8 cellular contexts compared by ENCODE assay signal in genomic region chr16:1983544-1984346, GRCh38. TPM values are rescaled to one million over a fixed set of nuclear protein-coding genes. Genes with fewer than 3 reads are reported as not detected.
DNase-seq lines count a peak whose midpoint lies in the region; ATAC-seq, FAIRE-seq and TF ChIP-seq lines count a peak whose summit lies in the region.

Gene GFER, plus strand, starts transcription at chr16:1984193. Its CDS starts 26 bp downstream, at chr16:1984219.

- H3K4me2 ChIP-seq in astrocyte (ENCODE audit: low read length): peak within 1 kb of the TSS; percentile 91

- H3K27me3 ChIP-seq in astrocyte (ENCODE audit: insufficient read depth, low read length): peaks cover 33% of the 10 kb centered on the region

- H3K4me3 ChIP-seq in astrocyte (ENCODE audit: insufficient read depth, low read depth, low read length): peak within 1 kb of the TSS; percentile 68

- H3K36me3 ChIP-seq in astrocyte (ENCODE audit: insufficient read depth, low read length): peaks cover 5% of the 10 kb centered on the region

- peak within 1 kb of the TSS; percentile 86 for H3K4me3 Mint-ChIP-seq in astrocyte (ENCODE audit: unreplicated experiment)

- peaks cover 23% of the 10 kb centered on the region for H3K27me3 Mint-ChIP-seq in astrocyte (ENCODE audit: low read depth, unreplicated experiment)

- H3K27ac ChIP-seq in astrocyte (ENCODE audit: low read depth, low read length): no peak within 1 kb of the TSS

- DNase-seq in NK-92 treated with Interleukin-12 subunit alpha and Interleukin-12 subunit beta, amount 100 ng/mL, for 24 hours (lab: John Stamatoyannopoulos, UW): peak; percentile 72
- no peak for DNase-seq in NK-92 (lab: John Stamatoyannopoulos, UW; ENCODE audit: unreplicated experiment)
- DNase-seq in NCI-H1092 (lab: John Stamatoyannopoulos, UW): peak; percentile 82
- peak; percentile 63 to 80 for DNase-seq in SW 1271 (lab: John Stamatoyannopoulos, UW)
- DNase-seq in astrocyte (ENCODE audit: low read depth): peak; percentile 79
- DNase-seq in left ventricle myocardium superior: peak; percentile 95
- DNase-seq in posterior cingulate gyrus: peak; percentile 74 to 98 (median 84)

- peak; percentile 82 for ATAC-seq in HG02642 (IDR thresholded peaks at IDR 0.05; ENCODE audit: poor library complexity, unreplicated experiment)
- peak; percentile 96 for ATAC-seq in left ventricle myocardium superior

- H3K9me3 ChIP-seq in astrocyte (ENCODE audit: insufficient read depth, low read depth, low read length): no peaks in the 10 kb centered on the region

- peaks cover 15% of the 10 kb centered on the region for H3K4me1 ChIP-seq in astrocyte (ENCODE audit: insufficient read depth, low read length)

- no peak for TF ChIP-seq CTCF in astrocyte (IDR thresholded peaks at IDR 0.05; ENCODE audit: insufficient read depth, low read depth, low read length)

- peak within 1 kb of the TSS; percentile 92 for H3K27ac Mint-ChIP-seq in astrocyte (ENCODE audit: unreplicated experiment)

- peaks cover 16% of the 10 kb centered on the region for H3K79me2 ChIP-seq in astrocyte (ENCODE audit: insufficient read depth, low read length)

- no peaks in the 10 kb centered on the region for H3K9me3 Mint-ChIP-seq in astrocyte (ENCODE audit: unreplicated experiment)

- H4K20me1 ChIP-seq in astrocyte (ENCODE audit: insufficient read depth, low read length): peaks cover 48% of the 10 kb centered on the region

- peaks cover 2% of the 10 kb centered on the region for H3K36me3 Mint-ChIP-seq in astrocyte (ENCODE audit: low read depth, unreplicated experiment)

- FAIRE-seq in astrocyte (lab: Jason Lieb, UNC): no peak

- peak within 1 kb of the TSS; percentile 73 for H2AFZ ChIP-seq in astrocyte (ENCODE audit: low read depth, low read length)

- H3K9ac ChIP-seq in astrocyte (ENCODE audit: low read length): peak within 1 kb of the TSS; percentile 83

- peaks cover 2% of the 10 kb centered on the region for H3K4me1 Mint-ChIP-seq in astrocyte (ENCODE audit: low read depth, unreplicated experiment)

- intact Hi-C loops in left ventricle myocardium superior (cut with micrococcal nuclease) (no loop called here), posterior cingulate gyrus (cut with DNase I) (no loop called here)

RNA-seq across cellular contexts. Expression of gene GFER, which starts in this region (rescaled TPM):
- 30.4 and 32.1 TPM in 2 replicates for total RNA-seq in astrocyte
- total RNA-seq in left ventricle myocardium superior: 32.2 TPM
